Comparison of ENCODE assay signal across 29 cellular contexts in genomic region chr5:77197840-77198554, GRCh38.
"Had no signal": no experiment of that assay in that cellular context is flagged by ENCODE, and none has a peak within 500 bp of the region (broad histone marks: within the 10 kb centered on the region; RNA-seq: fewer than 3 reads in every experiment).

No MANE protein-coding gene starts in this region.

- H3K36me3 Mint-ChIP-seq: stimulated activated effector memory CD8-positive, alpha-beta T cell treated with anti-CD3 and anti-CD28 coated beads, Interleukin-12 subunit alpha, Interleukin-12 subunit beta, amount 100 ng/mL, for 72 hours had no signal

- DNase-seq: stimulated activated CD4-positive, alpha-beta T cell treated with anti-CD3 and anti-CD28 coated beads, Interleukin-2, amount 100 ng/mL, for 48 hours; stimulated activated CD4-positive, alpha-beta T cell treated with anti-CD3 and anti-CD28 coated beads, Interleukin-4, amount 100 ng/mL, for 1 hour; stimulated activated CD4-positive, alpha-beta T cell treated with anti-CD3 and anti-CD28 coated beads, Interleukin-4, amount 100 ng/mL, for 24 hours; stimulated activated CD4-positive, alpha-beta T cell treated with anti-CD3 and anti-CD28 coated beads, Interleukin-4, amount 100 ng/mL, for 4 hours; stimulated activated CD8-positive, alpha-beta memory T cell treated with anti-CD3 and anti-CD28 coated beads, Interleukin-4, amount 100 ng/mL, for 48 hours; stimulated activated naive B cell treated with anti-CD40 and anti-IgM and Interleukin-4, amounts not matched to agents 10 μg/mL and 1 μg/mL and 100 μg/mL, for 72 hours; stimulated activated naive CD4-positive, alpha-beta T cell; stimulated activated naive CD4-positive, alpha-beta T cell treated with Interleukin-2 at 50 U/mL for 16 hours; stimulated activated naive CD8-positive, alpha-beta T cell treated with anti-CD3 and anti-CD28 coated beads, Interleukin-15, amount 100 ng/mL, for 72 hours; stimulated activated naive CD8-positive, alpha-beta T cell treated with anti-CD3 and anti-CD28 coated beads, Interleukin-15, Interleukin-2, amounts not matched to agents 100 U/mL and 50 U/mL, for 24 hours; stomach; substantia nigra; testis; thyroid gland; tibial artery; transverse colon; trophoblast cell; upper lobe of left lung; upper lobe of right lung; uterus had no signal

- H3K27me3 Mint-ChIP-seq: type B pancreatic cell had no signal

- H3K27ac Mint-ChIP-seq: stimulated activated effector memory CD8-positive, alpha-beta T cell treated with anti-CD3 and anti-CD28 coated beads, Interleukin-12 subunit alpha, Interleukin-12 subunit beta, amount 100 ng/mL, for 72 hours; stimulated activated memory B cell treated with anti-CD40 and anti-IgM and Interleukin-4, amounts not matched to agents 10 μg/mL and 1 μg/mL and 100 μg/mL, for 72 hours; stimulated activated naive B cell treated with anti-CD40 and anti-IgM and Interleukin-4, amounts not matched to agents 10 μg/mL and 1 μg/mL and 100 μg/mL, for 72 hours; stimulated activated naive CD8-positive, alpha-beta T cell treated with anti-CD3 and anti-CD28 coated beads, Interleukin-15, amount 100 ng/mL, for 72 hours; stimulated activated naive CD8-positive, alpha-beta T cell treated with anti-CD3 and anti-CD28 coated beads, Interleukin-15, Interleukin-2, amounts not matched to agents 100 ng/mL and 50 ng/mL, for 24 hours; type B pancreatic cell had no signal

- H3K36me3 ChIP-seq: stomach, suprapubic skin, thoracic aorta, thyroid gland, tibial artery, tibial nerve, transverse colon, upper lobe of left lung, upper lobe of right lung, uterus, vagina had no signal

- H3K4me1 Mint-ChIP-seq: stimulated activated effector memory CD8-positive, alpha-beta T cell treated with anti-CD3 and anti-CD28 coated beads, Interleukin-12 subunit alpha, Interleukin-12 subunit beta, amount 100 ng/mL, for 72 hours; stimulated activated memory B cell treated with anti-CD40 and anti-IgM and Interleukin-4, amounts not matched to agents 10 μg/mL and 1 μg/mL and 100 μg/mL, for 72 hours; stimulated activated naive B cell treated with anti-CD40 and anti-IgM and Interleukin-4, amounts not matched to agents 10 μg/mL and 1 μg/mL and 100 μg/mL, for 72 hours; stimulated activated naive CD8-positive, alpha-beta T cell treated with anti-CD3 and anti-CD28 coated beads, Interleukin-15, amount 100 ng/mL, for 72 hours had no signal

- ATAC-seq: stimulated activated effector memory CD8-positive, alpha-beta T cell treated with anti-CD3 and anti-CD28 coated beads, Interleukin-12 subunit alpha, Interleukin-12 subunit beta, amount 100 ng/mL, for 72 hours; stimulated activated memory B cell treated with anti-CD40 and anti-IgM and Interleukin-4, amounts not matched to agents 10 μg/mL and 1 μg/mL and 100 μg/mL, for 72 hours; stimulated activated naive B cell treated with anti-CD40 and anti-IgM and Interleukin-4, amounts not matched to agents 10 μg/mL and 1 μg/mL and 100 μg/mL, for 72 hours; stimulated activated naive CD8-positive, alpha-beta T cell treated with anti-CD3 and anti-CD28 coated beads, Interleukin-15, amount 100 ng/mL, for 72 hours; stimulated activated naive CD8-positive, alpha-beta T cell treated with anti-CD3 and anti-CD28 coated beads, Interleukin-15, Interleukin-2, amounts not matched to agents 100 U/mL and 50 U/mL, for 24 hours; upper lobe of right lung had no signal

- FAIRE-seq: urothelium cell line had no signal

- H3K27ac ChIP-seq: stomach, suprapubic skin, testis, thoracic aorta, thyroid gland, tibial artery, tibial nerve, transverse colon, upper lobe of left lung, upper lobe of right lung, uterus, vagina had no signal

- H3K27me3 ChIP-seq: stomach, suprapubic skin, testis, thyroid gland, tibial artery, tibial nerve, transverse colon, upper lobe of left lung, upper lobe of right lung, uterus, vagina had no signal

- H3K4me3 ChIP-seq: stomach, suprapubic skin, testis, thoracic aorta, thyroid gland, tibial artery, tibial nerve, transverse colon, upper lobe of left lung, upper lobe of right lung, uterus, vagina had no signal

- H3K4me3 Mint-ChIP-seq: stimulated activated effector memory CD8-positive, alpha-beta T cell treated with anti-CD3 and anti-CD28 coated beads, Interleukin-12 subunit alpha, Interleukin-12 subunit beta, amount 100 ng/mL, for 72 hours; stimulated activated memory B cell treated with anti-CD40 and anti-IgM and Interleukin-4, amounts not matched to agents 10 μg/mL and 1 μg/mL and 100 μg/mL, for 72 hours; stimulated activated naive B cell treated with anti-CD40 and anti-IgM and Interleukin-4, amounts not matched to agents 10 μg/mL and 1 μg/mL and 100 μg/mL, for 72 hours; stimulated activated naive CD8-positive, alpha-beta T cell treated with anti-CD3 and anti-CD28 coated beads, Interleukin-15, amount 100 ng/mL, for 72 hours; stimulated activated naive CD8-positive, alpha-beta T cell treated with anti-CD3 and anti-CD28 coated beads, Interleukin-15, Interleukin-2, amounts not matched to agents 100 ng/mL and 50 ng/mL, for 24 hours; type B pancreatic cell had no signal

- H3K4me1 ChIP-seq: stomach, suprapubic skin, testis, tibial nerve, transverse colon, upper lobe of left lung, upper lobe of right lung, uterus, vagina had no signal

- H3K9me3 ChIP-seq: suprapubic skin, testis, thyroid gland, upper lobe of right lung, uterus, vagina had no signal
